In the genomic region with DNA sequence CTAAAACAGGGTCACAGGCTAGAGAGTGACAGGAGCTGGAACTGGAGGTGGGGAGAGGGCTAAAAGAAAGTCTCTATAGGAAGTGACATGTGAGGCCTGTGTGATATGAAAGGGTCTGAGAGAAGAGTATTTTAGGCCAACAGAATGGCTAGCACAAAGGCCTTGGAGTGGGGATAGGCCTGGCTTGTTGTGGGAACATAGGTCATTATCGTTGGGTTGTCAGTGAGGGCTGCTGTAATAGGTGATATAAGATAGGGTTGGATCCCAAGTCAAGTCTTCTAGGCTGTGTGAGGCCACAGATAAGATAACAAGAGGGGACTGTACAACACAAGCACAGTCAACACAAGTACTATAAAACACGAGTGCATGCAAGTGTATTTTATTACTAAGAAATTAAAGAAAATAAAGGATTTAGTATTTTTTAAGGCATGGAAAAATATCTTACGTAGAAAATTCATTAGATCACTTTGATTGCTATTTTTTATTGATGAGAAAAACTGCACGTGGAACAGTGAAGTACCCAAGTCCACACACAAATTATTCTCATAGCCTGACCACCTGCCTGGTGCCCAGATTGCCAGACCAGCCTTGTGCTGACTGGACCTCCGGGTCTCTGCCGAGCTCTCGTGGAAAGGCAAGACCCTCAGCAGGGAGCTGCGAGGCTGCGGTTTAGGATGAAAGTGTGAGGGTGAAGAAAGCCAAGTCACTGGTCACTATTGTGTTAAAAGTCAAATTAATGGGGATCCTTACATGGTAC, we compare ENCODE assay signal across 20 cellular contexts. TPM values are rescaled to one million over a fixed set of nuclear protein-coding genes. Genes with fewer than 3 reads are reported as not detected.
DNase-seq lines count a peak whose midpoint lies in the region; ATAC-seq and TF ChIP-seq lines count a peak whose summit lies in the region.
"Had no signal": no experiment of that assay in that cellular context is flagged by ENCODE, and none has a peak within 500 bp of the region (broad histone marks: within the 10 kb centered on the region; RNA-seq: fewer than 3 reads in every experiment).

No MANE protein-coding gene starts in this region.

- CTCF ChIA-PET in activated CD4-positive, alpha-beta memory T cell treated with anti-CD3 and anti-CD28 coated beads for 36 hours (lab: Charles Lee): no interaction called here

- peak; percentile 82 for ATAC-seq in Right ventricle myocardium inferior
- ATAC-seq in right cardiac atrium: peak; percentile 76 to 88

- H3K4me1 Mint-ChIP-seq in activated CD4-positive, alpha-beta memory T cell treated with anti-CD3 and anti-CD28 coated beads for 36 hours (ENCODE audit: low read depth): no peaks in the 10 kb centered on the region
- H3K4me1 Mint-ChIP-seq in endothelial cell (ENCODE audit: unreplicated experiment): peaks cover 11% of the 10 kb centered on the region
- H3K4me1 Mint-ChIP-seq: CD4-positive, alpha-beta memory T cell had no signal

- H3K9me3 Mint-ChIP-seq in activated CD4-positive, alpha-beta memory T cell treated with anti-CD3 and anti-CD28 coated beads for 36 hours: no peaks in the 10 kb centered on the region
- H3K9me3 Mint-ChIP-seq in endothelial cell (ENCODE audit: unreplicated experiment): no peaks in the 10 kb centered on the region

- H3K9me3 ChIP-seq in right atrium auricular region (no peaks in the 10 kb centered on the region), right cardiac atrium (ENCODE audit: control insufficient read depth, low read length) (no peaks in the 10 kb centered on the region)
- H3K9me3 ChIP-seq: BLaER1 treated with 17β-estradiol and CSF1 and Interleukin-3, amounts not matched to agents 10 nM and 100 nM had no signal

- POLR2A ChIA-PET in activated CD4-positive, alpha-beta memory T cell treated with anti-CD3 and anti-CD28 coated beads for 36 hours (lab: Charles Lee): no interaction called here

- no peak for TF ChIP-seq POLR2A in erythroblast (IDR thresholded peaks at IDR 0.05; ENCODE audit: low read length)

- H3K4me1 ChIP-seq in right atrium auricular region (peaks cover 0 to 28% of the 10 kb centered on the region in 2 donors), right cardiac atrium (ENCODE audit: control insufficient read depth, insufficient read depth, low read length) (peaks cover 6% of the 10 kb centered on the region)

- peaks cover 9% of the 10 kb centered on the region for H3K27me3 Mint-ChIP-seq in activated CD4-positive, alpha-beta memory T cell treated with anti-CD3 and anti-CD28 coated beads for 36 hours
- no peaks in the 10 kb centered on the region for H3K27me3 Mint-ChIP-seq in endothelial cell (ENCODE audit: unreplicated experiment)

- peak overlapping the region in 1 of 2 donors; percentile 52 for H3K27ac ChIP-seq in right atrium auricular region
- H3K27ac ChIP-seq in right cardiac atrium (ENCODE audit: low read length): peak overlapping the region; percentile 30
- H3K27ac ChIP-seq: BLaER1 treated with 17β-estradiol and CSF1 and Interleukin-3, amounts not matched to agents 10 nM and 100 nM; HL-60; KMS-11 had no signal

- H3K27ac Mint-ChIP-seq in activated CD4-positive, alpha-beta memory T cell treated with anti-CD3 and anti-CD28 coated beads for 36 hours: no peak overlapping the region
- H3K27ac Mint-ChIP-seq in endothelial cell (ENCODE audit: unreplicated experiment): no peak overlapping the region

- WGBS in right cardiac atrium: 77% methylated on average over 9 of the region's 9 CpGs

- H3K36me3 ChIP-seq in right atrium auricular region: no peaks in the 10 kb centered on the region
- H3K36me3 ChIP-seq: BLaER1 treated with 17β-estradiol and CSF1 and Interleukin-3, amounts not matched to agents 10 nM and 100 nM had no signal

- no peak overlapping the region for H3K4me3 Mint-ChIP-seq in activated CD4-positive, alpha-beta memory T cell treated with anti-CD3 and anti-CD28 coated beads for 36 hours
- H3K4me3 Mint-ChIP-seq in endothelial cell (ENCODE audit: unreplicated experiment): no peak overlapping the region
- H3K4me3 Mint-ChIP-seq: CD4-positive, alpha-beta memory T cell had no signal

- DNase-seq in Right ventricle myocardium inferior (ENCODE audit: missing footprints) (no peak), right atrium auricular region (ENCODE audit: low spot score) (no peak), erythroblast (lab: John Stamatoyannopoulos, UW) (peak; percentile 82 to 97), right cardiac atrium (no peak), SKM-1 (lab: John Stamatoyannopoulos, UW; ENCODE audit: unreplicated experiment) (no peak), endothelial cell (ENCODE audit: low spot score) (no peak), dedifferentiated amniotic fluid mesenchymal stem cell (ENCODE audit: extremely low spot score) (no peak)
- DNase-seq in activated CD4-positive, alpha-beta memory T cell treated with anti-CD3 and anti-CD28 coated beads for 36 hours: no peak
- DNase-seq: 8988T; CD4-positive, alpha-beta memory T cell; H7; MV-4-11; NCI-H1105 treated with DMSO at 0.1 percent for 48 hours; NCI-H2081 treated with DMSO at 0.1 percent for 48 hours; NCI-H2171 treated with DMSO at 0.1 percent for 48 hours; NCI-H524 treated with DMSO at 0.1 percent for 48 hours; NCI-H82 had no signal

- H3K27me3 ChIP-seq in right atrium auricular region: no peaks in the 10 kb centered on the region
- H3K27me3 ChIP-seq in right cardiac atrium (ENCODE audit: control insufficient read depth, insufficient read depth): no peaks in the 10 kb centered on the region

- no peak for TF ChIP-seq CTCF in right atrium auricular region (IDR thresholded peaks at IDR 0.05)
- TF ChIP-seq CTCF in endothelial cell (IDR thresholded peaks at IDR 0.05; ENCODE audit: unreplicated experiment): no peak

- no peaks in the 10 kb centered on the region for H3K36me3 Mint-ChIP-seq in activated CD4-positive, alpha-beta memory T cell treated with anti-CD3 and anti-CD28 coated beads for 36 hours
- peaks cover 38% of the 10 kb centered on the region for H3K36me3 Mint-ChIP-seq in endothelial cell (ENCODE audit: low read depth, unreplicated experiment)
- H3K36me3 Mint-ChIP-seq: CD4-positive, alpha-beta memory T cell had no signal

- intact Hi-C loops in Right ventricle myocardium inferior (cut with DNase I): no loop called here
- intact Hi-C loops in right cardiac atrium (cut with DNase I): no loop called here
- intact Hi-C loops in activated CD4-positive, alpha-beta memory T cell treated with anti-CD3 and anti-CD28 coated beads for 36 hours (cut with micrococcal nuclease): no loop called here

- H3K4me3 ChIP-seq in right atrium auricular region (no peak overlapping the region), right cardiac atrium (ENCODE audit: low read length) (no peak overlapping the region)
- H3K4me3 ChIP-seq: BLaER1 treated with 17β-estradiol and CSF1 and Interleukin-3, amounts not matched to agents 10 nM and 100 nM had no signal

RNA-seq across cellular contexts. Expression of gene LTBP1, which starts 14.1 kb away (rescaled TPM):
- total RNA-seq in Right ventricle myocardium inferior (90.4 TPM), right atrium auricular region (100 to 1,000 TPM; 168 to 291 TPM), right cardiac atrium (100 to 1,000 TPM; 103 to 218 (median 114) TPM), endothelial cell (ENCODE audit: unreplicated experiment) (327 TPM)
- 53.0 TPM for polyA plus RNA-seq in right cardiac atrium
- total RNA-seq in activated CD4-positive, alpha-beta memory T cell treated with anti-CD3 and anti-CD28 coated beads for 36 hours: under 1 TPM; 0.10 to 0.27 TPM
- polyA plus RNA-seq: CD4-positive, alpha-beta memory T cell had no signal

Comparison
In these comparisons a context has a peak if more than half of its experiments do, and no peak if none do; other contexts are left out.
1. DNase-seq: peak in erythroblast (2 of 2); none in Right ventricle myocardium inferior (single experiment), right atrium auricular region (single experiment), right cardiac atrium (0 of 3), activated CD4-positive, alpha-beta memory T cell treated with anti-CD3 and anti-CD28 coated beads for 36 hours (single experiment), SKM-1 (single experiment), endothelial cell (single experiment) and dedifferentiated amniotic fluid mesenchymal stem cell (single experiment).
2. RNA of gene LTBP1, which starts 14.1 kb away (total RNA-seq): 327 TPM in endothelial cell (single experiment), 168 to 291 TPM in right atrium auricular region, 103 to 218 TPM in right cardiac atrium and 90.4 TPM in Right ventricle myocardium inferior (single experiment); 0.10 to 0.27 TPM in activated CD4-positive, alpha-beta memory T cell treated with anti-CD3 and anti-CD28 coated beads for 36 hours; every median in the first group is over 10 times any median in the second.